In genomic region chr14:35814371-35815005, GRCh38 we compare ENCODE assay signal across 8 cellular contexts. TPM values are rescaled to one million over a fixed set of nuclear protein-coding genes. Genes with fewer than 3 reads are reported as not detected.
DNase-seq lines count a peak whose midpoint lies in the region; ATAC-seq and TF ChIP-seq lines count a peak whose summit lies in the region.

No MANE protein-coding gene starts in this region.

- peaks cover 2% of the 10 kb centered on the region for H3K27me3 Mint-ChIP-seq in endothelial cell (ENCODE audit: unreplicated experiment)
- peaks cover 0 to 7% of the 10 kb centered on the region in 2 donors for H3K27me3 Mint-ChIP-seq in natural killer cell treated with Interleukin-12 subunit alpha and Interleukin-12 subunit beta and Interleukin-15 and Interleukin-18, amount 100 ng/mL, for 72 hours

- H3K4me1 Mint-ChIP-seq in endothelial cell (ENCODE audit: unreplicated experiment), result no peaks in the 10 kb centered on the region
- peaks cover under 1 to 3% of the 10 kb centered on the region in 2 donors for H3K4me1 Mint-ChIP-seq in natural killer cell treated with Interleukin-12 subunit alpha and Interleukin-12 subunit beta and Interleukin-15 and Interleukin-18, amount 100 ng/mL, for 72 hours (ENCODE audit: low read depth in 2 of 2)

- no peak overlapping the region for H3K27ac ChIP-seq in substantia nigra (ENCODE audit: low read depth, low read length, poor library complexity, severe bottlenecking)

- TF ChIP-seq CTCF in endothelial cell (IDR thresholded peaks at IDR 0.05; ENCODE audit: unreplicated experiment), result peak; percentile 81

- H3K9me3 Mint-ChIP-seq in endothelial cell (ENCODE audit: unreplicated experiment), result no peaks in the 10 kb centered on the region
- no peaks in the 10 kb centered on the region for H3K9me3 Mint-ChIP-seq in natural killer cell treated with Interleukin-12 subunit alpha and Interleukin-12 subunit beta and Interleukin-15 and Interleukin-18, amount 100 ng/mL, for 72 hours

- DNase-seq in NK-92 treated with Interleukin-12 subunit alpha and Interleukin-12 subunit beta, amount 100 ng/mL, for 24 hours (lab: John Stamatoyannopoulos, UW), result peak; percentile 51
- DNase-seq in NK-92 (lab: John Stamatoyannopoulos, UW; ENCODE audit: unreplicated experiment), result no peak
- DNase-seq in NCI-H446 (lab: John Stamatoyannopoulos, UW), result peak; percentile 31 to 76
- DNase-seq in activated CD4-positive, alpha-beta T cell treated with anti-CD3 and anti-CD28 coated beads, Interleukin-2, amount 50 U/mL, for 4 hours, result peak; percentile 78 to 80
- DNase-seq in endothelial cell (ENCODE audit: low spot score), result peak; percentile 82
- DNase-seq in natural killer cell treated with Interleukin-12 subunit alpha and Interleukin-12 subunit beta and Interleukin-15 and Interleukin-18, amount 100 ng/mL, for 72 hours (ENCODE audit: low spot score), result peak; percentile 85
- DNase-seq in substantia nigra (lab: John Stamatoyannopoulos, UW), result peak in 32 of 49 donors; percentile 1 to 73 (median 28)

- peak; percentile 72 for ATAC-seq in HG02943 (IDR thresholded peaks at IDR 0.05; ENCODE audit: low read depth, unreplicated experiment)
- peak; percentile 74 to 75 for ATAC-seq in natural killer cell treated with Interleukin-12 subunit alpha and Interleukin-12 subunit beta and Interleukin-15 and Interleukin-18, amount 100 ng/mL, for 72 hours

- no peaks in the 10 kb centered on the region for H3K36me3 Mint-ChIP-seq in endothelial cell (ENCODE audit: low read depth, unreplicated experiment)
- H3K36me3 Mint-ChIP-seq in natural killer cell treated with Interleukin-12 subunit alpha and Interleukin-12 subunit beta and Interleukin-15 and Interleukin-18, amount 100 ng/mL, for 72 hours, result no peaks in the 10 kb centered on the region

- H3K27ac Mint-ChIP-seq in endothelial cell (ENCODE audit: unreplicated experiment), result no peak overlapping the region
- no peak overlapping the region for H3K27ac Mint-ChIP-seq in natural killer cell treated with Interleukin-12 subunit alpha and Interleukin-12 subunit beta and Interleukin-15 and Interleukin-18, amount 100 ng/mL, for 72 hours

- no peak overlapping the region for H3K4me3 Mint-ChIP-seq in endothelial cell (ENCODE audit: unreplicated experiment)
- H3K4me3 Mint-ChIP-seq in natural killer cell treated with Interleukin-12 subunit alpha and Interleukin-12 subunit beta and Interleukin-15 and Interleukin-18, amount 100 ng/mL, for 72 hours, result no peak overlapping the region

RNA-seq across cellular contexts. Expression of gene RALGAPA1, which starts 5.4 kb away (rescaled TPM):
- 29.0 TPM for total RNA-seq in endothelial cell (ENCODE audit: unreplicated experiment)
- total RNA-seq in natural killer cell treated with Interleukin-12 subunit alpha and Interleukin-12 subunit beta and Interleukin-15 and Interleukin-18, amount 100 ng/mL, for 72 hours, result 10 to 100 TPM; 38.9 to 60.2 TPM

RNA-seq across cellular contexts. Expression of gene BRMS1L, which starts 11.7 kb away (rescaled TPM):
- 16.8 TPM for total RNA-seq in endothelial cell (ENCODE audit: unreplicated experiment)
- 1 to 10 TPM; 4.8 to 6.8 TPM for total RNA-seq in natural killer cell treated with Interleukin-12 subunit alpha and Interleukin-12 subunit beta and Interleukin-15 and Interleukin-18, amount 100 ng/mL, for 72 hours
